17 cellular contexts compared by ENCODE assay signal in the genomic region with DNA sequence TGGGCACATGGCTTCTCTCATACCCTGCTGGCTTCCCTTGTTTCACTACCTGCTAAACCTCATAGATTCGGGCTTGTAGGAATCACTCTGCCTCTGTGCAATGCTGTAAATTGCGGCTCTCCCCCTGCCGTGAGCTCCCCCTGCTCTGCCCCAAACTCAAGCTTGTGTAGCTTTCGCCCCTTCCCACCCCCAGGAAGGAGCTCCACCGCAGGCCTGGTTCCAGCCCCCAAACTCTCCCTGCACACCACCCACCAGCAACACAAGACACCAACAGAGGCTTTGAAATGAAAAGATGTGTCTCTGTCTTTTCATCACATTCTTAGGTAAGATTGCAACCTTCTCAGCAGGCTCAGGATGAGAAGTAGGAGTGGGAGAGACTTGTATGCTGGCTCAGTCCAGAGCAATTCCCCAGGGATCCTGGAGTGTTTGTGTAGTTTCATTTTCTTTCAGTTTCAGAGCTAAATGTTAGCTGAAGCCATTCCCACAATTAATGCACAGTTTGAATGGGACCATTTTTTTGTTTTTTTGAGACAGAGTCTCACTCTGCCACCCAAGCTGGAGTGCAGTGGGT. TPM values are rescaled to one million over a fixed set of nuclear protein-coding genes. Genes with fewer than 3 reads are reported as not detected.
DNase-seq lines count a peak whose midpoint lies in the region; ATAC-seq, FAIRE-seq and TF ChIP-seq lines count a peak whose summit lies in the region.
"Had no signal": no experiment of that assay in that cellular context is flagged by ENCODE, and none has a peak within 500 bp of the region (broad histone marks: within the 10 kb centered on the region; RNA-seq: fewer than 3 reads in every experiment).

No MANE protein-coding gene starts in this region.

- FAIRE-seq in D721Med (lab: Jason Lieb, UNC): no peak

- H3K4me1 ChIP-seq in heart right ventricle: peaks cover 4 to 75% (median 53%) of the 10 kb centered on the region in 9 donors
- peaks cover 0 to 60% (median 35%) of the 10 kb centered on the region in 4 donors for H3K4me1 ChIP-seq in tibial artery

- ATAC-seq in heart right ventricle (peak in 6 of 8 donors; percentile 30 to 66 (median 48)), left cardiac atrium (no peak), GM18517 (IDR thresholded peaks at IDR 0.05; ENCODE audit: unreplicated experiment) (no peak)
- ATAC-seq: activated CD4-positive, CD25-positive, alpha-beta regulatory T cell treated with anti-CD3 and anti-CD28 coated beads, Interleukin-2, amount 50 U/mL, for 24 hours had no signal

- peak in 1 of 2 donors; percentile 68 for DNase-seq in heart right ventricle
- DNase-seq in left cardiac atrium: no peak
- DNase-seq in RPMI7951 (ENCODE audit: low read depth): peak; percentile 32
- peak; percentile 91 for DNase-seq in fibroblast of the aortic adventitia (ENCODE audit: low read depth)
- no peak for DNase-seq in tibial artery
- DNase-seq in D721Med (ENCODE audit: insufficient read length, low spot score): no peak
- DNase-seq in HT-29 (ENCODE audit: low spot score): no peak
- DNase-seq: amniotic stem cell, DMS53, NCI-H345, PC-9, transverse colon had no signal

- 63 to 75% methylated on average over 5 of the region's 5 CpGs for WGBS in heart right ventricle, 2 donors

- H3K9me3 ChIP-seq in heart right ventricle: peaks cover 0 to 4% (median 0%) of the 10 kb centered on the region in 11 donors
- H3K9me3 ChIP-seq in tibial artery: no peaks in the 10 kb centered on the region
- H3K9me3 ChIP-seq: neutrophil, transverse colon had no signal

- H3K27ac ChIP-seq in heart right ventricle (peak overlapping the region in 3 of 10 donors; percentile 20 to 43 (median 31)), tibial artery (peak overlapping the region; percentile 42 to 43)
- H3K27ac ChIP-seq: neutrophil, PC-9, transverse colon had no signal

- no peak overlapping the region for H3K4me3 ChIP-seq in heart right ventricle
- H3K4me3 ChIP-seq in fibroblast of the aortic adventitia (ENCODE audit: low read depth, low read length): no peak overlapping the region
- H3K4me3 ChIP-seq in tibial artery: no peak overlapping the region
- H3K4me3 ChIP-seq: PC-9, smooth muscle cell, transverse colon had no signal

- TF ChIP-seq CTCF in heart right ventricle (IDR thresholded peaks at IDR 0.05) (no peak), fibroblast of the aortic adventitia (IDR thresholded peaks at IDR 0.05; ENCODE audit: insufficient read depth, low read length) (no peak), tibial artery (IDR thresholded peaks at IDR 0.05) (no peak), D721Med (IDR thresholded peaks at IDR 0.05; ENCODE audit: insufficient read depth, missing control alignments) (no peak)

- H3K27me3 ChIP-seq in heart right ventricle: no peaks in the 10 kb centered on the region
- no peaks in the 10 kb centered on the region for H3K27me3 ChIP-seq in tibial artery
- H3K27me3 ChIP-seq: transverse colon had no signal

- H3K36me3 ChIP-seq in heart right ventricle (peaks cover 0 to 18% (median 0%) of the 10 kb centered on the region in 9 donors), tibial artery (peaks cover 14 to 22% (median 20%) of the 10 kb centered on the region in 3 donors)
- H3K36me3 ChIP-seq: neutrophil, transverse colon had no signal

- intact Hi-C loops in heart right ventricle (cut with DNase I) (no loop called here), left cardiac atrium (cut with DNase I) (no loop called here), tibial artery (cut with DNase I; ENCODE audit: low total_unique reads) (no loop called here)

RNA-seq across cellular contexts. Expression of a gene that starts 14.2 kb away (rescaled TPM):
- total RNA-seq in heart right ventricle (10 to 100 TPM in 9 of 10 donors, 1 to 10 TPM in 1; 7.8 to 46.3 (median 14.5) TPM), left cardiac atrium (10 to 100 TPM; 13.7 to 23.2 TPM), fibroblast of the aortic adventitia (ENCODE audit: low replicate concordance) (0.18 and 0.33 TPM in 2 replicates)
- 10 to 100 TPM; 15.1 to 19.0 TPM for polyA plus RNA-seq in heart right ventricle
- 0.36 and 1.3 TPM in 2 replicates for total RNA-seq in RPMI7951 (2014; rRNA removed; shearing (Covaris generic))
- 0.23 and 0.57 TPM in 2 replicates for total RNA-seq in HT-29 (2014; rRNA removed; shearing (Covaris generic))
- total RNA-seq: PC-9 had no signal

RNA-seq across cellular contexts. Expression of a gene that starts 18.1 kb away (rescaled TPM):
- total RNA-seq in heart right ventricle (1 to 10 TPM in 1 of 10 donors, not detected in 9; 1.0 TPM), left cardiac atrium (not detected), fibroblast of the aortic adventitia (ENCODE audit: low replicate concordance) (not detected in 2 replicates)
- polyA plus RNA-seq in heart right ventricle: under 1 TPM in 1 of 2 donors, not detected in 1; 0.35 TPM
- total RNA-seq in RPMI7951 (2014; rRNA removed; shearing (Covaris generic)): not detected in 2 replicates
- total RNA-seq in HT-29 (2014; rRNA removed; shearing (Covaris generic)): not detected in 2 replicates
- total RNA-seq: PC-9, smooth muscle cell had no signal
- polyA plus RNA-seq: AG04450, smooth muscle cell had no signal

RNA-seq across cellular contexts. Expression of a gene that starts 27.9 kb away (rescaled TPM):
- under 1 TPM in 1 of 10 donors, not detected in 9; 0.60 TPM for total RNA-seq in heart right ventricle
- under 1 TPM in 1 of 2 donors, not detected in 1; 0.07 TPM for polyA plus RNA-seq in heart right ventricle
- under 1 TPM; 0.06 to 0.10 TPM for total RNA-seq in left cardiac atrium
- total RNA-seq in RPMI7951 (2014; rRNA removed; shearing (Covaris generic)): not detected in 2 replicates
- total RNA-seq in fibroblast of the aortic adventitia (ENCODE audit: low replicate concordance): not detected in 2 replicates
- total RNA-seq in HT-29 (2014; rRNA removed; shearing (Covaris generic)): not detected in 2 replicates
- total RNA-seq: smooth muscle cell had no signal
- polyA plus RNA-seq: AG04450, smooth muscle cell had no signal

Comparison
In these comparisons a context has a peak if more than half of its experiments do, and no peak if none do; other contexts are left out.
1. ATAC-seq: peak in heart right ventricle (6 of 8); none in left cardiac atrium (0 of 2) and GM18517 (single experiment).
2. DNase-seq: peak in RPMI7951 (single experiment) and fibroblast of the aortic adventitia (single experiment); none in left cardiac atrium (single experiment), tibial artery (0 of 2), D721Med (single experiment) and HT-29 (single experiment).